25 cellular contexts compared by ENCODE assay signal in the genomic region with DNA sequence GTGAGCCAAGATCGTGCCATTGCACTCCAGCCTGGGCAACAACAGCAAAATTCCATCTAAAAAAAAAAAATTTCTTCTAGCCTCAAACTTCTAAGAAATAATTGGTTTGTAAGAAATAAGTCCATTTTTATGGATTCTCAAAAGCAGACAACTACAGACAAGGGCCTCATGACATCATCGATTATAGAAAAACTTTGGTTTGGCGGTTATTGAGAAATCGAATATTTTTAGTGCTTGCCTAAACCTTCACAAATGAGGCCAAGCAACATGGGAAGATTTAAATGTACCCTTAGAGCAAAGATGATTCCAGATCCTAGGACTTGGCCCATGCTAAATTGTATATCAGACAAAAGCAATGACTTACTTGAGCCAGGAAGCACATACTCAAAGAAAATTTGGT. TPM values are rescaled to one million over a fixed set of nuclear protein-coding genes. Genes with fewer than 3 reads are reported as not detected.
"Had no signal": no experiment of that assay in that cellular context is flagged by ENCODE, and none has a peak within 500 bp of the region (broad histone marks: within the 10 kb centered on the region; RNA-seq: fewer than 3 reads in every experiment).

No MANE protein-coding gene starts in this region.

- H3K9me3 ChIP-seq: SK-N-SH had no signal

- DNase-seq: MV-4-11, NCI-H1048, NCI-H1105, NCI-H1417, NCI-H1436 treated with DMSO at 0.1 percent for 48 hours, NCI-H1694, NCI-H187 treated with DMSO at 0.1 percent for 48 hours, NCI-H2081, NCI-H2107, NCI-H2227 treated with DMSO at 0.1 percent for 48 hours, NCI-H446, NCI-H510A, NCI-H524 treated with DMSO at 0.1 percent for 48 hours, NCI-H69, NCI-H774, PC-3, SHP77, SK-N-SH, T-helper 1 cell, T-helper 2 cell had no signal

- ATAC-seq: Panc1, PC-3 had no signal

- H3K27me3 Mint-ChIP-seq: IgD-negative memory B cell had no signal

- H3K9ac ChIP-seq: SK-N-SH had no signal

- H3K27ac Mint-ChIP-seq: IgD-negative memory B cell had no signal

- H3K4me2 ChIP-seq: SK-N-SH had no signal

- H3K27ac ChIP-seq: RWPE1 had no signal

RNA-seq across cellular contexts. Expression of gene MX2, which starts 36.4 kb away (rescaled TPM):
- total RNA-seq: MCF 10A, SK-MEL-5 had no signal
